Comparison of ENCODE assay signal across 8 cellular contexts in genomic region chr6:7107578-7108195, GRCh38. TPM values are rescaled to one million over a fixed set of nuclear protein-coding genes. Genes with fewer than 3 reads are reported as not detected.
DNase-seq lines count a peak whose midpoint lies in the region; ATAC-seq and TF ChIP-seq lines count a peak whose summit lies in the region.

Gene RREB1, plus strand, starts transcription at chr6:7107961. Its CDS starts 73,951 bp downstream, at chr6:7181912.

- DNase-seq in EL (peak; percentile 71), KBM-7 (peak; percentile 74), T follicular helper cell (ENCODE audit: low read depth) (peak; percentile 48), amniotic epithelial cell (ENCODE audit: low read depth) (peak; percentile 44), left ventricle myocardium inferior (peak; percentile 57), retinal pigment epithelial cell (ENCODE audit: low read depth) (no peak)

- no peak for TF ChIP-seq CTCF in left ventricle myocardium inferior (IDR thresholded peaks at IDR 0.05; ENCODE audit: borderline replicate concordance)
- no peak for TF ChIP-seq CTCF in retinal pigment epithelial cell (conservative IDR thresholded peaks at IDR 0.05; ENCODE audit: low read depth, low read length)

- H3K36me3 ChIP-seq in left ventricle myocardium inferior = no peaks in the 10 kb centered on the region

- H3K9me3 ChIP-seq in left ventricle myocardium inferior (replicated peaks) = no peaks in the 10 kb centered on the region

- no peaks in the 10 kb centered on the region for H3K27me3 ChIP-seq in left ventricle myocardium inferior (ENCODE audit: low read depth)

- in situ Hi-C loops in KBM-7 (cut with MboI; ENCODE audit: low pct_unique_long_range_greater_than_20kb, low sequenced_read_pairs) = no loop called here

- peak within 1 kb of the TSS; percentile 97 for H3K27ac ChIP-seq in left ventricle myocardium inferior (replicated peaks)

- H3K4me3 ChIP-seq in left ventricle myocardium inferior = peak within 1 kb of the TSS; percentile 93
- peak within 1 kb of the TSS; percentile 94 for H3K4me3 ChIP-seq in retinal pigment epithelial cell (ENCODE audit: low read length)

- intact Hi-C loops in left ventricle myocardium inferior (cut with micrococcal nuclease) = no loop called here

- peak; percentile 58 for ATAC-seq in GM21619 (IDR thresholded peaks at IDR 0.05; ENCODE audit: unreplicated experiment)
- ATAC-seq in GM18870 (IDR thresholded peaks at IDR 0.05; ENCODE audit: unreplicated experiment) = no peak

- H3K4me1 ChIP-seq in left ventricle myocardium inferior = peaks cover 62% of the 10 kb centered on the region

RNA-seq across cellular contexts. Expression of gene RREB1, which starts in this region (rescaled TPM):
- total RNA-seq in left ventricle myocardium inferior = 33.3 TPM
